In the genomic region with DNA sequence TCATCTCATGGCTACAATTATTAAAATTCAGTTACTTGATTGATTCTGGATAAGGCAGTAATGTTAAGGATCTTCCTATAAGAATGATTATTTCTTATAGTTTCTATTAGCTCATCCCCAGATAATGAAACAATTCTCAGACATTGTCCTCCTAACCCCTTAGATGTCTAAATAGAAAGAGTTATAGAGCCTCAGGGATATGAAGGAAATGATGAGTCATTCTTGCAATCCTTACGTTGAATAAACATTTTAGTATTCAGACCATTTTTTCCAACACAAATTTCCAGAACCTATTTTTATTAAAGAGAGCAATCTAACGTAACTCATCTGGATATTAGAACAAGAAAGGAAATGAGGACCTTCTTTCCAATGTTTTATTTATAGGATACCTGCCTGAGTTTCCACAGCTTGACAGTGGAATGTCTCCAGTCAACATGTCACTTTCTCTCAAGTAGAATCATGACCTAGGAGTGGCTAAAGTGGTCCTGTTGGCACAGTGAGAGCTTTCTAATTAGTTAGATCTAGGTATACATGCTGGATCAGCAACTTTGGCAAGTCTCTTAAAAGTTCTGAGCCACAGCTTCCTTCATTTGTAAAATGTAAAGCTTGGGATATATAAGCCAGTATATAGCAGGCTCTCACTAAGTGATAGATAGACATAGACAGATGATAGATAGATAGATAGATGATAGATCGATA, we compare ENCODE assay signal across 19 cellular contexts.
DNase-seq lines count a peak whose midpoint lies in the region; ATAC-seq and TF ChIP-seq lines count a peak whose summit lies in the region.
"Had no signal": no experiment of that assay in that cellular context is flagged by ENCODE, and none has a peak within 500 bp of the region (broad histone marks: within the 10 kb centered on the region; RNA-seq: fewer than 3 reads in every experiment).

No MANE protein-coding gene starts in this region.

- H3K4me1 Mint-ChIP-seq in activated naive CD4-positive, alpha-beta T cell treated with anti-CD3 and anti-CD28 coated beads, Interleukin-2, amount 10 ng/mL, durations not matched to agents 7 days and 5 days = no peaks in the 10 kb centered on the region
- H3K4me1 Mint-ChIP-seq: activated naive CD4-positive, alpha-beta T cell treated with anti-CD3 and anti-CD28 coated beads, Interleukin-2, amount 50 U/mL, for 24 hours; natural killer cell had no signal

- H2AFZ ChIP-seq in ACC112 (ENCODE audit: low read length, unreplicated experiment) = peak overlapping the region; percentile 35

- H3K4me3 Mint-ChIP-seq in activated naive CD4-positive, alpha-beta T cell treated with anti-CD3 and anti-CD28 coated beads, Interleukin-2, amount 10 ng/mL, durations not matched to agents 7 days and 5 days = no peak overlapping the region
- H3K4me3 Mint-ChIP-seq: activated naive CD4-positive, alpha-beta T cell treated with anti-CD3 and anti-CD28 coated beads, Interleukin-2, amount 50 U/mL, for 24 hours; natural killer cell; T-helper 2 cell treated with Interferon-gamma antibody and Interleukin-4, amounts not matched to agents 5 μg/mL and 100 μg/mL, for 36 hours had no signal

- H3K27ac Mint-ChIP-seq in activated naive CD4-positive, alpha-beta T cell treated with anti-CD3 and anti-CD28 coated beads, Interleukin-2, amount 10 ng/mL, durations not matched to agents 7 days and 5 days = no peak overlapping the region
- H3K27ac Mint-ChIP-seq: natural killer cell; T-helper 2 cell treated with Interferon-gamma antibody and Interleukin-4, amounts not matched to agents 5 μg/mL and 100 μg/mL, for 36 hours had no signal

- TF ChIP-seq CTCF in astrocyte of the spinal cord (IDR thresholded peaks at IDR 0.05; ENCODE audit: low read depth, low read length) = no peak
- TF ChIP-seq CTCF in foreskin keratinocyte (conservative IDR thresholded peaks at IDR 0.05) = no peak
- no peak for TF ChIP-seq CTCF in stomach (IDR thresholded peaks at IDR 0.05)

- no peak for TF ChIP-seq POLR2A in stomach (IDR thresholded peaks at IDR 0.05)

- peaks cover 1% of the 10 kb centered on the region for H3K9me3 Mint-ChIP-seq in activated naive CD4-positive, alpha-beta T cell treated with anti-CD3 and anti-CD28 coated beads, Interleukin-2, amount 10 ng/mL, durations not matched to agents 7 days and 5 days
- H3K9me3 Mint-ChIP-seq: activated naive CD4-positive, alpha-beta T cell treated with anti-CD3 and anti-CD28 coated beads, Interleukin-2, amount 50 U/mL, for 24 hours; natural killer cell; T-helper 2 cell treated with Interferon-gamma antibody and Interleukin-4, amounts not matched to agents 5 μg/mL and 100 μg/mL, for 36 hours had no signal

- peak; percentile 70 for ATAC-seq in foreskin keratinocyte
- ATAC-seq: natural killer cell had no signal

- H3K4me1 ChIP-seq in ACC112 (ENCODE audit: control insufficient read depth, insufficient read depth, low read length, unreplicated experiment) = peaks cover 69% of the 10 kb centered on the region
- peaks cover 14% of the 10 kb centered on the region for H3K4me1 ChIP-seq in foreskin keratinocyte
- H3K4me1 ChIP-seq in stomach = peaks cover 0 to 15% (median 14%) of the 10 kb centered on the region in 4 donors
- H3K4me1 ChIP-seq: thyroid gland had no signal

- H3K27me3 ChIP-seq in ACC112 (ENCODE audit: insufficient read depth, low read length) = no peaks in the 10 kb centered on the region
- no peaks in the 10 kb centered on the region for H3K27me3 ChIP-seq in foreskin keratinocyte
- H3K27me3 ChIP-seq in stomach = no peaks in the 10 kb centered on the region
- H3K27me3 ChIP-seq: thyroid gland had no signal

- in situ Hi-C loops in astrocyte of the spinal cord (cut with HindIII; ENCODE audit: low sequenced_read_pairs) = no loop called here

- H3K79me2 ChIP-seq in ACC112 (ENCODE audit: control insufficient read depth, insufficient read depth, low read length, unreplicated experiment) = no peaks in the 10 kb centered on the region

- WGBS in stomach, 5 donors = 65 to 76% (median 72%) methylated on average over 3 of the region's 3 CpGs

- CTCF ChIA-PET in activated naive CD4-positive, alpha-beta T cell treated with anti-CD3 and anti-CD28 coated beads, Interleukin-2, amount 10 ng/mL, durations not matched to agents 7 days and 5 days (lab: Charles Lee) = no interaction called here

- peaks cover 9% of the 10 kb centered on the region for H3K27me3 Mint-ChIP-seq in activated naive CD4-positive, alpha-beta T cell treated with anti-CD3 and anti-CD28 coated beads, Interleukin-2, amount 10 ng/mL, durations not matched to agents 7 days and 5 days

- DNase-seq in HT-29 (ENCODE audit: low spot score) = peak; percentile 19
- peak; percentile 62 for DNase-seq in astrocyte of the spinal cord (ENCODE audit: low read depth, low spot score)
- peak in 1 of 2 donors; percentile 68 for DNase-seq in foreskin keratinocyte
- no peak for DNase-seq in GOT3 (lab: John Stamatoyannopoulos, UW)
- DNase-seq in cortex of kidney (lab: John Stamatoyannopoulos, UW) = no peak
- no peak for DNase-seq in activated naive CD4-positive, alpha-beta T cell treated with anti-CD3 and anti-CD28 coated beads, Interleukin-2, amount 10 ng/mL, durations not matched to agents 7 days and 5 days
- no peak for DNase-seq in stomach
- DNase-seq: activated CD4-positive, alpha-beta T cell treated with anti-CD3 and anti-CD28 coated beads for 1 hour; activated CD8-positive, alpha-beta memory T cell treated with anti-CD3 and anti-CD28 coated beads, Interleukin-2, amount 50 U/mL, for 48 hours; erythroblast; natural killer cell; NCI-H1092; retina; stimulated activated CD4-positive, alpha-beta T cell treated with anti-CD3 and anti-CD28 coated beads, Interleukin-2, amount 100 ng/mL, for 48 hours; thyroid gland had no signal

- no peak for TF ChIP-seq EP300 in stomach (IDR thresholded peaks at IDR 0.05)

- H3K9me3 ChIP-seq in stomach = no peaks in the 10 kb centered on the region
- H3K9me3 ChIP-seq: thyroid gland had no signal

- H3K36me3 Mint-ChIP-seq in activated naive CD4-positive, alpha-beta T cell treated with anti-CD3 and anti-CD28 coated beads, Interleukin-2, amount 10 ng/mL, durations not matched to agents 7 days and 5 days = no peaks in the 10 kb centered on the region
- H3K36me3 Mint-ChIP-seq: activated naive CD4-positive, alpha-beta T cell treated with anti-CD3 and anti-CD28 coated beads, Interleukin-2, amount 50 U/mL, for 24 hours; natural killer cell had no signal

- H3K4me3 ChIP-seq in ACC112 (ENCODE audit: low read depth, low read length) (peak overlapping the region; percentile 32; the same call in 1 of the 2 replicates), astrocyte of the spinal cord (ENCODE audit: low read depth, low read length) (no peak overlapping the region), stomach (no peak overlapping the region)
- H3K4me3 ChIP-seq: lung, thyroid gland had no signal

- intact Hi-C loops in stomach (cut with DNase I; ENCODE audit: low total_unique reads) = no loop called here

- H3K27ac ChIP-seq in ACC112 (ENCODE audit: low read depth, low read length) (peak overlapping the region; percentile 93), foreskin keratinocyte (peak overlapping the region; percentile 34), stomach (no peak overlapping the region)
- H3K27ac ChIP-seq: thyroid gland had no signal

- H3K36me3 ChIP-seq in ACC112 (ENCODE audit: insufficient read depth, low read length) = no peaks in the 10 kb centered on the region
- H3K36me3 ChIP-seq in stomach = no peaks in the 10 kb centered on the region
- H3K36me3 ChIP-seq: thyroid gland had no signal

Comparison
In these comparisons a context has a peak if more than half of its experiments do, and no peak if none do; other contexts are left out.
1. H3K27ac ChIP-seq: peak in ACC112 (single experiment) and foreskin keratinocyte (single experiment); none in stomach (0 of 5).
2. DNase-seq: peak in HT-29 (single experiment) and astrocyte of the spinal cord (single experiment); none in GOT3 (single experiment), cortex of kidney (single experiment), activated naive CD4-positive, alpha-beta T cell treated with anti-CD3 and anti-CD28 coated beads, Interleukin-2, amount 10 ng/mL, durations not matched to agents 7 days and 5 days (single experiment) and stomach (single experiment).